In the genomic region with DNA sequence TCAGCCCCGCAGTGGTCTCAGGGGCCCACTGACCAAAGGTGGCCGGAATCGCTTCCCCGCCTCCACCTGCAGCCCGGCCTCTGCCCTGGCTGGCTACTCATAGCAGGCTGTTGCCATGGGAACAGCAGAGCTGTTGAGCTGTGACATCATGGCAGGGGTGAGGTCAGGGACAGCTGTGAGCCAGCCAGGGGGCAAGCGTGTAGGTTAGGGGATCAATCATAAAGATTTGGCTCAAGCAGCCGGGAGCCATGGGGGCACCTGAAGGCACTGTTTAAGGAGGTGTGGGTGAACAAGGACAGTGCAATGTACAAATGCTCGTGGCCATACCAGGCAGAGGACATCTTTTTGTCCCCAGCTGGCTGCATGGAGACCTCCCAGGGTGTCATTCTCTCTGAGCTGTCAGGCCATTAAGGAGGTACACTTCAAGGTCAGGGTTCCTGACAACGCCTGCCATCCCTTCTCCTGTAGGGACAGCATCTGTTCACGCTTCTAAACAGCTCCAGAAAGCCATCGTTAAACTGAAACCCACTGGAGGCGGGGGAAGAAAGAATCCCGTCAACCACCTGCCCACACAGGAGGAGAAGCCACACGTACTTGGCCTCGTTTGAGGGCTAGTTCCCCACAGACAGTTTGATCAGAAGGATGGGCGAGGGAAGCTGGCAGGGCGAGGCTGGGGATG, we compare ENCODE assay signal across 8 cellular contexts. TPM values are rescaled to one million over a fixed set of nuclear protein-coding genes. Genes with fewer than 3 reads are reported as not detected.
DNase-seq lines count a peak whose midpoint lies in the region; ATAC-seq and TF ChIP-seq lines count a peak whose summit lies in the region.

A gene with protein sequence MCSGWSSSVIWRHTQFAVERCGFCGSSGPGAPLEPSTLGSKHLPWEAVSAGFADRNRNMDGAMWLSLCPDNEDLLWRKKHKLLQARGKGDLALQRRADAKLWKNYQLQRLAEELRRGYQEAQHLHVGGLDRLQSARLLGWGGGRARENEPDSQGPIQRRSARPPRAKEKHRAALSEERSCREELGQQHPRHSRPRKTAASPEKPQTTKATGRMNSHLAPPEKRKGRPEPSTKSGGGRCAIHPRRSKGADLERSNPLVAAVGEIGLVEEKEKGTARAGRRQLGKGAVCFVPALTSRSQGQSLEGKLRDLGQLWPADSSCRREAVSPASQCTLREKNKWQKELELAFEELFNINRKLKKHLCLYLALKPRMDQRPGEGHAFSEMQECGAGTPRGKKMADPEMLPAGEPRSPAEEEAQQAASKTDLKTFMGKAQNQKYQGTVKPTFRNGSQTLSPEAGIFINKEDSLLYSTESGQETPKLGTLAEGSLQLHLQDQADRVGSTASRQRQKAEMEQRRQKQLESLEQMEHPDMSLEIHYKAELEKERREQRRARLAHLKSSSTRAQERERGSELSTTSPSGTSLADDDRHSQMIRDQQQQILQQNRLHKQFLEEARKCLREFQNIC (minus strand): TSS at position 101 of the 679 bp plus-strand sequence. CDS start 1,373 bp downstream, outside the sequence.

- peaks cover 35% of the 10 kb centered on the region for H3K4me1 Mint-ChIP-seq in GM23338
- H3K4me1 Mint-ChIP-seq in activated T-helper 2 cell treated with anti-CD3 and anti-CD28 coated beads, Interferon-gamma antibody, Interleukin-2, Interleukin-4, amounts not matched to agents 10 μg/mL and 5 μg/mL and 100 μg/mL, durations not matched to agents 14 hours and 24 hours and 36 hours (ENCODE audit: low read depth) = peaks cover 10% of the 10 kb centered on the region
- H3K4me1 Mint-ChIP-seq in natural killer cell treated with Interleukin-12 subunit alpha and Interleukin-12 subunit beta and Interleukin-15 and Interleukin-18, amount 100 ng/mL, for 72 hours (ENCODE audit: low read depth in 2 of 2) = peaks cover 0 to 2% of the 10 kb centered on the region in 2 donors

- H3K4me3 ChIP-seq in GM23338 = no peak within 1 kb of the TSS
- no peak within 1 kb of the TSS for H3K4me3 ChIP-seq in kidney epithelial cell (ENCODE audit: low read depth, low read length)
- H3K4me3 ChIP-seq in effector memory CD4-positive, alpha-beta T cell (ENCODE audit: insufficient read depth, low read depth, low read length, poor library complexity, severe bottlenecking) = no peak within 1 kb of the TSS

- H4K20me1 ChIP-seq in GM23338 (replicated peaks; ENCODE audit: insufficient read depth) = peaks cover 6% of the 10 kb centered on the region

- H3K4me1 ChIP-seq in GM23338 (ENCODE audit: insufficient read depth) = peaks cover 20% of the 10 kb centered on the region
- no peaks in the 10 kb centered on the region for H3K4me1 ChIP-seq in effector memory CD4-positive, alpha-beta T cell (ENCODE audit: control insufficient read depth, insufficient read depth, low read length, poor library complexity, severe bottlenecking)

- H3K4me2 ChIP-seq in GM23338 = no peak within 1 kb of the TSS

- H3K27me3 Mint-ChIP-seq in GM23338 (ENCODE audit: insufficient read depth, low read depth, poor library complexity) = peaks cover 25% of the 10 kb centered on the region
- H3K27me3 Mint-ChIP-seq in activated T-helper 2 cell treated with anti-CD3 and anti-CD28 coated beads, Interferon-gamma antibody, Interleukin-2, Interleukin-4, amounts not matched to agents 10 μg/mL and 5 μg/mL and 100 μg/mL, durations not matched to agents 14 hours and 24 hours and 36 hours (ENCODE audit: low read depth) = no peaks in the 10 kb centered on the region
- H3K27me3 Mint-ChIP-seq in natural killer cell treated with Interleukin-12 subunit alpha and Interleukin-12 subunit beta and Interleukin-15 and Interleukin-18, amount 100 ng/mL, for 72 hours = no peaks in the 10 kb centered on the region

- no peak for TF ChIP-seq CTCF in GM23338 (conservative IDR thresholded peaks at IDR 0.05; ENCODE audit: low read depth in 2 of 2)
- no peak for TF ChIP-seq CTCF in kidney epithelial cell (IDR thresholded peaks at IDR 0.05; ENCODE audit: insufficient read depth, low read length, poor library complexity, severe bottlenecking)

- peak; percentile 28 for ATAC-seq in GM23338
- ATAC-seq in GM18868 (IDR thresholded peaks at IDR 0.05; ENCODE audit: unreplicated experiment) = no peak
- ATAC-seq in natural killer cell treated with Interleukin-12 subunit alpha and Interleukin-12 subunit beta and Interleukin-15 and Interleukin-18, amount 100 ng/mL, for 72 hours = no peak

- 0 out of 2 replicates have a peak, but pooled peaks cover 3% of the 10 kb centered on the region for H3F3A ChIP-seq in GM23338 (replicated peaks; ENCODE audit: low read depth)

- H3K27ac Mint-ChIP-seq in GM23338 = peak within 1 kb of the TSS; percentile 87
- H3K27ac Mint-ChIP-seq in activated T-helper 2 cell treated with anti-CD3 and anti-CD28 coated beads, Interferon-gamma antibody, Interleukin-2, Interleukin-4, amounts not matched to agents 10 μg/mL and 5 μg/mL and 100 μg/mL, durations not matched to agents 14 hours and 24 hours and 36 hours = peak within 1 kb of the TSS; percentile 0
- H3K27ac Mint-ChIP-seq in natural killer cell treated with Interleukin-12 subunit alpha and Interleukin-12 subunit beta and Interleukin-15 and Interleukin-18, amount 100 ng/mL, for 72 hours = no peak within 1 kb of the TSS

- no peak within 1 kb of the TSS for H3K27ac ChIP-seq in GM23338 (ENCODE audit: low read depth)
- H3K27ac ChIP-seq in effector memory CD4-positive, alpha-beta T cell (ENCODE audit: insufficient read depth, low read length, poor library complexity, severe bottlenecking) = no peak within 1 kb of the TSS

- H3K36me3 ChIP-seq in GM23338 (ENCODE audit: insufficient read depth) (no peaks in the 10 kb centered on the region), kidney epithelial cell (ENCODE audit: control insufficient read depth, insufficient read depth, low read length) (peaks cover 2% of the 10 kb centered on the region)
- no peaks in the 10 kb centered on the region for H3K36me3 ChIP-seq in effector memory CD4-positive, alpha-beta T cell (ENCODE audit: control insufficient read depth, insufficient read depth, low read length)

- H3K79me2 ChIP-seq in GM23338 (replicated peaks; ENCODE audit: insufficient read depth) = peaks cover 22% of the 10 kb centered on the region; the same call in 1 of the 2 replicates

- H3K9me3 Mint-ChIP-seq in GM23338 = no peaks in the 10 kb centered on the region
- H3K9me3 Mint-ChIP-seq in activated T-helper 2 cell treated with anti-CD3 and anti-CD28 coated beads, Interferon-gamma antibody, Interleukin-2, Interleukin-4, amounts not matched to agents 10 μg/mL and 5 μg/mL and 100 μg/mL, durations not matched to agents 14 hours and 24 hours and 36 hours = no peaks in the 10 kb centered on the region
- H3K9me3 Mint-ChIP-seq in natural killer cell treated with Interleukin-12 subunit alpha and Interleukin-12 subunit beta and Interleukin-15 and Interleukin-18, amount 100 ng/mL, for 72 hours = no peaks in the 10 kb centered on the region

- H3K4me3 Mint-ChIP-seq in GM23338 = no peak within 1 kb of the TSS
- H3K4me3 Mint-ChIP-seq in activated T-helper 2 cell treated with anti-CD3 and anti-CD28 coated beads, Interferon-gamma antibody, Interleukin-2, Interleukin-4, amounts not matched to agents 10 μg/mL and 5 μg/mL and 100 μg/mL, durations not matched to agents 14 hours and 24 hours and 36 hours (ENCODE audit: low read depth) = no peak within 1 kb of the TSS
- H3K4me3 Mint-ChIP-seq in natural killer cell treated with Interleukin-12 subunit alpha and Interleukin-12 subunit beta and Interleukin-15 and Interleukin-18, amount 100 ng/mL, for 72 hours = no peak within 1 kb of the TSS

- DNase-seq in A172 (ENCODE audit: low spot score) = peak; percentile 47
- DNase-seq in GM23338 (ENCODE audit: low spot score) = peak; percentile 59
- DNase-seq in activated T-helper 2 cell treated with anti-CD3 and anti-CD28 coated beads, Interferon-gamma antibody, Interleukin-2, Interleukin-4, amounts not matched to agents 10 μg/mL and 5 μg/mL and 100 μg/mL, durations not matched to agents 14 hours and 24 hours and 36 hours (ENCODE audit: low spot score) = no peak
- peak; percentile 44 for DNase-seq in kidney epithelial cell (ENCODE audit: low read depth)
- no peak for DNase-seq in natural killer cell treated with Interleukin-12 subunit alpha and Interleukin-12 subunit beta and Interleukin-15 and Interleukin-18, amount 100 ng/mL, for 72 hours (ENCODE audit: low spot score)
- no peak for DNase-seq in activated gamma-delta T cell (lab: John Stamatoyannopoulos, UW)
- no peak for DNase-seq in effector memory CD4-positive, alpha-beta T cell

- no peak within 1 kb of the TSS for H2AFZ ChIP-seq in GM23338

- intact Hi-C loops in activated T-helper 2 cell treated with anti-CD3 and anti-CD28 coated beads, Interferon-gamma antibody, Interleukin-2, Interleukin-4, amounts not matched to agents 10 μg/mL and 5 μg/mL and 100 μg/mL, durations not matched to agents 14 hours and 24 hours and 36 hours (cut with micrococcal nuclease) = no loop called here

- H3K9me3 ChIP-seq in effector memory CD4-positive, alpha-beta T cell (ENCODE audit: control insufficient read depth, low read length) = no peaks in the 10 kb centered on the region

- H3K36me3 Mint-ChIP-seq in GM23338 (ENCODE audit: low read depth) = no peaks in the 10 kb centered on the region
- H3K36me3 Mint-ChIP-seq in activated T-helper 2 cell treated with anti-CD3 and anti-CD28 coated beads, Interferon-gamma antibody, Interleukin-2, Interleukin-4, amounts not matched to agents 10 μg/mL and 5 μg/mL and 100 μg/mL, durations not matched to agents 14 hours and 24 hours and 36 hours (ENCODE audit: low read depth) = no peaks in the 10 kb centered on the region
- no peaks in the 10 kb centered on the region for H3K36me3 Mint-ChIP-seq in natural killer cell treated with Interleukin-12 subunit alpha and Interleukin-12 subunit beta and Interleukin-15 and Interleukin-18, amount 100 ng/mL, for 72 hours

- H3K27me3 ChIP-seq in GM23338 (ENCODE audit: insufficient read depth) (no peaks in the 10 kb centered on the region), kidney epithelial cell (ENCODE audit: control insufficient read depth, insufficient read depth, low read length) (no peaks in the 10 kb centered on the region)
- no peaks in the 10 kb centered on the region for H3K27me3 ChIP-seq in effector memory CD4-positive, alpha-beta T cell (replicated peaks; ENCODE audit: control insufficient read depth, insufficient read depth, low read length, poor library complexity, severe bottlenecking)

- H3K9me2 ChIP-seq in GM23338 (ENCODE audit: insufficient read depth) = no peaks in the 10 kb centered on the region

TF ChIP-seq in GM23338, 12 proteins besides CTCF, POLR2A, EP300 and RAD21 (continues in another document):
- TF ChIP-seq CREB1 (CRISPR knock-in tag; IDR thresholded peaks at IDR 0.05; ENCODE audit: low read depth) = peak; percentile 41; the same call in 1 of the 2 replicates

RNA-seq across cellular contexts. Expression of the gene that starts here (rescaled TPM):
- 0.81 and 0.89 TPM in 2 replicates for total RNA-seq in A172 (2014; rRNA removed; shearing (Covaris generic))
- total RNA-seq in GM23338 (2014; rRNA removed; shearing (Covaris generic)) = 0.62 and 0.69 TPM in 2 replicates
- polyA plus RNA-seq in GM23338 (2016; fragmentation: Nextera tagmentation; extraction: Ambion mirVana) = 0.31 TPM in 1 of 2 replicates, not detected in the other
- total RNA-seq in activated T-helper 2 cell treated with anti-CD3 and anti-CD28 coated beads, Interferon-gamma antibody, Interleukin-2, Interleukin-4, amounts not matched to agents 10 μg/mL and 5 μg/mL and 100 μg/mL, durations not matched to agents 14 hours and 24 hours and 36 hours = not detected in 2 replicates
- total RNA-seq in kidney epithelial cell = 0.63 and 1.8 TPM in 2 replicates
- not detected for total RNA-seq in natural killer cell treated with Interleukin-12 subunit alpha and Interleukin-12 subunit beta and Interleukin-15 and Interleukin-18, amount 100 ng/mL, for 72 hours

Comparison
In these comparisons a context has a peak if more than half of its experiments do, and no peak if none do; other contexts are left out.
1. Peak in DNase-seq in A172; RNA of the gene not detected or under 1 TPM.
2. Peak in DNase-seq and ATAC-seq in GM23338; RNA of the gene not detected or under 1 TPM.
3. H3K27ac Mint-ChIP-seq: peak in GM23338 (single experiment) and activated T-helper 2 cell treated with anti-CD3 and anti-CD28 coated beads, Interferon-gamma antibody, Interleukin-2, Interleukin-4, amounts not matched to agents 10 μg/mL and 5 μg/mL and 100 μg/mL, durations not matched to agents 14 hours and 24 hours and 36 hours (single experiment); none in natural killer cell treated with Interleukin-12 subunit alpha and Interleukin-12 subunit beta and Interleukin-15 and Interleukin-18, amount 100 ng/mL, for 72 hours (0 of 2).